In the genomic region with DNA sequence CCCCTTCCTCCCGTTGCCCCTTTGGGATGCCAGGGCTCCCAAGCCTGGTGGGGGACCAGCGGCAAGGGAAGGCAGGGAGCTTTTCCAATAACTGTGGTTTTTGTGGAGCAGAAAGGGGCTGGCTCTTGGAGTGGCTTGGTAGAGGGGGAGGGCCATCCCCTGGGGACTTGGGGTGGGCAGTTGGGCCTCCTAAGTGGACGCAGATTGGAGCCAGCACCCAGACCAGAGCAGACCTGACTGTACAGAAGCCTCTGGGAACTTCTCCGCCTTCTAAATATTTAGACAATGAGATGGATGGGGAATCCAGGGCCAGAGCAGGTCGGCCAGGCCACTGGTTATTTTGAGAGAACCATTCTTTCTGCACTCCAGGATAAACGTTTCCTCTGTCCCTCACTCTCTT, we compare ENCODE assay signal across 11 cellular contexts. TPM values are rescaled to one million over a fixed set of nuclear protein-coding genes. Genes with fewer than 3 reads are reported as not detected.
DNase-seq lines count a peak whose midpoint lies in the region; ATAC-seq and TF ChIP-seq lines count a peak whose summit lies in the region.
"Had no signal": no experiment of that assay in that cellular context is flagged by ENCODE, and none has a peak within 500 bp of the region (broad histone marks: within the 10 kb centered on the region; RNA-seq: fewer than 3 reads in every experiment).

No MANE protein-coding gene starts in this region.

- H3K36me3 ChIP-seq in BLaER1 treated with 17β-estradiol and CSF1 and Interleukin-3, amounts not matched to agents 10 nM and 100 nM: peaks cover 0 to 16% (median 0%) of the 10 kb centered on the region in 11 experiments; a peak in 4 of 22 replicates
- H3K36me3 ChIP-seq in OCI-LY3 (replicated peaks; ENCODE audit: low read depth, low read length) (peaks cover 30% of the 10 kb centered on the region), fibroblast of lung (ENCODE audit: control insufficient read depth, insufficient read depth, low read length) (peaks cover 3% of the 10 kb centered on the region), neural progenitor cell (no peaks in the 10 kb centered on the region)

- H3K27ac Mint-ChIP-seq in neural progenitor cell: peak overlapping the region; percentile 88

- H3K4me2 ChIP-seq in BLaER1 treated with 17β-estradiol and CSF1 and Interleukin-3, amounts not matched to agents 10 nM and 100 nM: peak overlapping the region; percentile 60 to 100 (median 90)
- H3K4me2 ChIP-seq in OCI-LY3 (ENCODE audit: low read length): peak overlapping the region; percentile 97
- peak overlapping the region; percentile 93 for H3K4me2 ChIP-seq in fibroblast of lung (ENCODE audit: extremely low read depth, insufficient read depth, low read length)
- peak overlapping the region; percentile 38 for H3K4me2 ChIP-seq in neural progenitor cell

- H2AFZ ChIP-seq in OCI-LY3 (ENCODE audit: low read depth, low read length) (no peak overlapping the region), fibroblast of lung (ENCODE audit: low read length) (no peak overlapping the region), neural progenitor cell (replicated peaks) (peak overlapping the region; percentile 97)

- H4K20me1 ChIP-seq in BLaER1 treated with 17β-estradiol and CSF1 and Interleukin-3, amounts not matched to agents 10 nM and 100 nM: peaks cover 0 to 13% (median 0%) of the 10 kb centered on the region in 11 experiments; a peak in 3 of 22 replicates
- no peaks in the 10 kb centered on the region for H4K20me1 ChIP-seq in OCI-LY3 (ENCODE audit: insufficient read depth, low read length)
- no peaks in the 10 kb centered on the region for H4K20me1 ChIP-seq in fibroblast of lung (ENCODE audit: control insufficient read depth, extremely low read depth, insufficient read depth, low read length)
- no peaks in the 10 kb centered on the region for H4K20me1 ChIP-seq in neural progenitor cell (ENCODE audit: low read depth)

- peak overlapping the region in 9 of 11 experiments; percentile 47 to 77 (median 59); a peak in 12 of 22 replicates for H3K9ac ChIP-seq in BLaER1 treated with 17β-estradiol and CSF1 and Interleukin-3, amounts not matched to agents 10 nM and 100 nM
- H3K9ac ChIP-seq in OCI-LY3 (ENCODE audit: low read length): peak overlapping the region; percentile 67
- H3K9ac ChIP-seq in fibroblast of lung (ENCODE audit: insufficient read depth, low read length): peak overlapping the region; percentile 62
- peak overlapping the region; percentile 37 for H3K9ac ChIP-seq in neural progenitor cell

- peak overlapping the region in 4 of 10 experiments; percentile 3 to 68 (median 52); a peak in 3 of 20 replicates for H3K4me3 ChIP-seq in BLaER1 treated with 17β-estradiol and CSF1 and Interleukin-3, amounts not matched to agents 10 nM and 100 nM
- H3K4me3 ChIP-seq in OCI-LY3 (ENCODE audit: low read length) (peak overlapping the region; percentile 38; the same call in 1 of the 2 replicates), fibroblast of lung (replicated peaks in 1 of 4; ENCODE audit: control extremely low read depth in 1 of 4, insufficient read depth in 1 of 4, low read depth in 3 of 4, low read length in 4 of 4) (peak overlapping the region in 3 of 4 experiments; percentile 45 to 56 (median 46)), neural progenitor cell (no peak overlapping the region)

- no peaks in the 10 kb centered on the region for H3K27me3 ChIP-seq in BLaER1 treated with 17β-estradiol and CSF1 and Interleukin-3, amounts not matched to agents 10 nM and 100 nM
- H3K27me3 ChIP-seq in OCI-LY3 (ENCODE audit: low read depth, low read length) (no peaks in the 10 kb centered on the region), fibroblast of lung (ENCODE audit: control insufficient read depth, insufficient read depth, low read length) (no peaks in the 10 kb centered on the region), neural progenitor cell (no peaks in the 10 kb centered on the region)

- TF ChIP-seq CTCF in OCI-LY3 (IDR thresholded peaks at IDR 0.05; ENCODE audit: low read depth, low read length) (no peak), fibroblast of lung (conservative IDR thresholded peaks at IDR 0.05 in 1 of 2, IDR thresholded peaks at IDR 0.05 in 1 of 2; ENCODE audit: low read depth in 1 of 2, low read length in 2 of 2) (no peak), neural progenitor cell (IDR thresholded peaks at IDR 0.05) (no peak)

- H3K9me3 ChIP-seq in BLaER1 treated with 17β-estradiol and CSF1 and Interleukin-3, amounts not matched to agents 10 nM and 100 nM (replicated peaks in 1 of 11): no peaks in the 10 kb centered on the region
- H3K9me3 ChIP-seq in OCI-LY3 (ENCODE audit: insufficient read depth, low read length) (no peaks in the 10 kb centered on the region), fibroblast of lung (ENCODE audit: control insufficient read depth, insufficient read depth, low read depth, low read length) (no peaks in the 10 kb centered on the region), neural progenitor cell (ENCODE audit: low read depth) (no peaks in the 10 kb centered on the region)

- H3K4me1 Mint-ChIP-seq in neural progenitor cell: peaks cover 31% of the 10 kb centered on the region

- peaks cover 6% of the 10 kb centered on the region for H3F3A ChIP-seq in neural progenitor cell (ENCODE audit: low read depth)

- H3K9me3 Mint-ChIP-seq in neural progenitor cell: no peaks in the 10 kb centered on the region

- peaks cover 13% of the 10 kb centered on the region for H3K27me3 Mint-ChIP-seq in neural progenitor cell (ENCODE audit: insufficient read depth, low read depth)

- ATAC-seq in GM21619 (IDR thresholded peaks at IDR 0.05; ENCODE audit: unreplicated experiment): no peak
- ATAC-seq in GM19351 (IDR thresholded peaks at IDR 0.05; ENCODE audit: unreplicated experiment): no peak

- peak overlapping the region; percentile 28 for H3K4me3 Mint-ChIP-seq in neural progenitor cell

- DNase-seq in fibroblast of lung (ENCODE audit: low read depth in 2 of 2) (peak; percentile 75 to 76), neural progenitor cell (ENCODE audit: low spot score) (no peak), putamen (ENCODE audit: low spot score) (no peak)
- DNase-seq in stimulated activated CD4-positive, alpha-beta T cell treated with anti-CD3 and anti-CD28 coated beads, Interleukin-4, amount 100 ng/mL, for 4 hours: no peak
- DNase-seq: DMS153, erythroblast had no signal

- peak overlapping the region; percentile 1 to 79 (median 64); a peak in 15 of 22 replicates for H3K27ac ChIP-seq in BLaER1 treated with 17β-estradiol and CSF1 and Interleukin-3, amounts not matched to agents 10 nM and 100 nM
- peak overlapping the region; percentile 94 for H3K27ac ChIP-seq in OCI-LY3 (ENCODE audit: low read length)
- H3K27ac ChIP-seq in fibroblast of lung (ENCODE audit: insufficient read depth, low read length): peak overlapping the region; percentile 58
- H3K27ac ChIP-seq in neural progenitor cell: no peak overlapping the region

- no peaks in the 10 kb centered on the region for H3K36me3 Mint-ChIP-seq in neural progenitor cell

- H3K4me1 ChIP-seq in BLaER1 treated with 17β-estradiol and CSF1 and Interleukin-3, amounts not matched to agents 10 nM and 100 nM: peaks cover 87 to 100% (median 96%) of the 10 kb centered on the region in 10 experiments
- H3K4me1 ChIP-seq in OCI-LY3 (ENCODE audit: low read length) (peaks cover 89% of the 10 kb centered on the region), fibroblast of lung (ENCODE audit: control insufficient read depth, extremely low read depth, insufficient read depth, low read length) (peaks cover 43% of the 10 kb centered on the region), neural progenitor cell (peaks cover 12% of the 10 kb centered on the region)

- H3K79me2 ChIP-seq in OCI-LY3 (ENCODE audit: low read length): peaks cover 41% of the 10 kb centered on the region
- H3K79me2 ChIP-seq in fibroblast of lung (ENCODE audit: control insufficient read depth, insufficient read depth, low read length): peaks cover 30% of the 10 kb centered on the region
- no peaks in the 10 kb centered on the region for H3K79me2 ChIP-seq in neural progenitor cell (ENCODE audit: low read depth)

RNA-seq across cellular contexts. Expression of a gene that starts 4.2 kb away (rescaled TPM):
- total RNA-seq in fibroblast of lung (10.3 and 16.5 TPM in 2 replicates), neural progenitor cell (ENCODE audit: low replicate concordance) (not detected in 2 replicates)
- 8.4 and 27.8 TPM in 2 replicates for polyA plus RNA-seq in fibroblast of lung
- polyA plus RNA-seq in fibroblast of lung (2012): 16.1 and 39.3 TPM in 2 replicates
- polyA minus RNA-seq in fibroblast of lung (ENCODE audit: low replicate concordance): 7.5 and 23.6 TPM in 2 replicates

RNA-seq across cellular contexts. Expression of a gene that starts 15.3 kb away (rescaled TPM):
- total RNA-seq in fibroblast of lung (not detected in 2 replicates), neural progenitor cell (ENCODE audit: low replicate concordance) (not detected in 2 replicates)
- not detected in 2 replicates for polyA plus RNA-seq in fibroblast of lung
- polyA plus RNA-seq in fibroblast of lung (2012): not detected in 2 replicates
- not detected in 2 replicates for polyA minus RNA-seq in fibroblast of lung (ENCODE audit: low replicate concordance)
- total RNA-seq: lung microvascular endothelial cell had no signal

RNA-seq across cellular contexts. Expression of a gene that starts 19.6 kb away (rescaled TPM):
- total RNA-seq in fibroblast of lung: 92.5 and 160 TPM in 2 replicates
- 901 and 1,408 TPM in 2 replicates for polyA plus RNA-seq in fibroblast of lung
- polyA plus RNA-seq in fibroblast of lung (2012): 511 and 655 TPM in 2 replicates
- polyA minus RNA-seq in fibroblast of lung (ENCODE audit: low replicate concordance): 254 and 316 TPM in 2 replicates
- 373 and 403 TPM in 2 replicates for total RNA-seq in neural progenitor cell (ENCODE audit: low replicate concordance)

RNA-seq across cellular contexts. Expression of a gene that starts 40.3 kb away (rescaled TPM):
- 4.1 and 5.6 TPM in 2 replicates for total RNA-seq in fibroblast of lung
- polyA plus RNA-seq in fibroblast of lung: 9.3 and 11.5 TPM in 2 replicates
- 9.4 and 12.0 TPM in 2 replicates for polyA plus RNA-seq in fibroblast of lung (2012)
- 5.3 and 7.0 TPM in 2 replicates for polyA minus RNA-seq in fibroblast of lung (ENCODE audit: low replicate concordance)
- 0.75 and 2.2 TPM in 2 replicates for total RNA-seq in neural progenitor cell (ENCODE audit: low replicate concordance)

Comparison
In these comparisons a context has a peak if more than half of its experiments do, and no peak if none do; other contexts are left out.
1. H3K4me2 ChIP-seq: peak in every context shown above with its lines; median percentile 97 in OCI-LY3; 93 in fibroblast of lung; 90 in BLaER1 treated with 17β-estradiol and CSF1 and Interleukin-3, amounts not matched to agents 10 nM and 100 nM; 38 in neural progenitor cell.
2. DNase-seq: peak in fibroblast of lung (2 of 2); none in neural progenitor cell (single experiment), putamen (single experiment) and stimulated activated CD4-positive, alpha-beta T cell treated with anti-CD3 and anti-CD28 coated beads, Interleukin-4, amount 100 ng/mL, for 4 hours (0 of 2).
3. RNA of a gene that starts 4.2 kb away (total RNA-seq): 10.3 to 16.5 TPM in fibroblast of lung; not detected in neural progenitor cell; every median in the first group is over 10 times any median in the second.
4. Peak in every context shown above with its lines, with median percentiles within 50 percentile points of each other: H3K9ac ChIP-seq.